1 cellular context compared by ENCODE assay signal in the genomic region with DNA sequence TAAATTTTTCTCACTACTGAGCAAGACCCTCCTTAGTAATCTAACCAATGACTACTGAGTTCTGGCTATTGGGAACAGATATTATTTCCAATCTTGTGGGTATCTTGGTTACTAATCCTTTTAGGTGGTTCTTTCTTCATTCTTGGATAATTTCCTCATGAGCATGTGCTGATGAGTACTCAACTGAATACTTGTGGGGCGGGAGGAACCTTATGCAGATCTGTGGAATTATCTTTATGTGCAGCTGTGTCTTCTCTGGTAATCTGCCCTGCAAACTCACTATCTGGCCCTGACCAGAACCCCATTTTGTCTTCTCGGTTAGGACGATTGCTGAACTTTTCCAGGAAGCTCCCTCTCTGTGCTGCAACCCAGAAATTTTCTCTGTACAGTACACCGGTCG.
TF ChIP-seq lines count a peak whose summit lies in the region.

No MANE protein-coding gene starts in this region.

TF ChIP-seq in K562, 482 proteins besides CTCF, POLR2A, EP300 and RAD21 (continued from another document and continues in another):
- TF ChIP-seq, protein P1, sequence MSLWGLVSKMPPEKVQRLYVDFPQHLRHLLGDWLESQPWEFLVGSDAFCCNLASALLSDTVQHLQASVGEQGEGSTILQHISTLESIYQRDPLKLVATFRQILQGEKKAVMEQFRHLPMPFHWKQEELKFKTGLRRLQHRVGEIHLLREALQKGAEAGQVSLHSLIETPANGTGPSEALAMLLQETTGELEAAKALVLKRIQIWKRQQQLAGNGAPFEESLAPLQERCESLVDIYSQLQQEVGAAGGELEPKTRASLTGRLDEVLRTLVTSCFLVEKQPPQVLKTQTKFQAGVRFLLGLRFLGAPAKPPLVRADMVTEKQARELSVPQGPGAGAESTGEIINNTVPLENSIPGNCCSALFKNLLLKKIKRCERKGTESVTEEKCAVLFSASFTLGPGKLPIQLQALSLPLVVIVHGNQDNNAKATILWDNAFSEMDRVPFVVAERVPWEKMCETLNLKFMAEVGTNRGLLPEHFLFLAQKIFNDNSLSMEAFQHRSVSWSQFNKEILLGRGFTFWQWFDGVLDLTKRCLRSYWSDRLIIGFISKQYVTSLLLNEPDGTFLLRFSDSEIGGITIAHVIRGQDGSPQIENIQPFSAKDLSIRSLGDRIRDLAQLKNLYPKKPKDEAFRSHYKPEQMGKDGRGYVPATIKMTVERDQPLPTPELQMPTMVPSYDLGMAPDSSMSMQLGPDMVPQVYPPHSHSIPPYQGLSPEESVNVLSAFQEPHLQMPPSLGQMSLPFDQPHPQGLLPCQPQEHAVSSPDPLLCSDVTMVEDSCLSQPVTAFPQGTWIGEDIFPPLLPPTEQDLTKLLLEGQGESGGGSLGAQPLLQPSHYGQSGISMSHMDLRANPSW (CRISPR knock-in tag; IDR thresholded peaks at IDR 0.05) = no peak
- TF ChIP-seq IRF2 (CRISPR knock-in tag; IDR thresholded peaks at IDR 0.05) (no peak), NR2C1 (IDR thresholded peaks at IDR 0.05) (no peak), NR2C1 (tag; IDR thresholded peaks at IDR 0.05) (0 out of 2 replicates have a peak, but pooled peaks have one; percentile 34), HNRNPLL (IDR thresholded peaks at IDR 0.05; ENCODE audit: low read depth, low read length, poor library complexity, severe bottlenecking) (no peak), GABPB2 (CRISPR knock-in tag; conservative IDR thresholded peaks at IDR 0.05) (no peak), PCBP1 (IDR thresholded peaks at IDR 0.05; ENCODE audit: low read depth, low read length, poor library complexity, severe bottlenecking) (no peak), BHLHE40 (IDR thresholded peaks at IDR 0.05; ENCODE audit: low read length) (peak; percentile 48; the same call in 1 of the 2 replicates), FOXA1 (IDR thresholded peaks at IDR 0.05; ENCODE audit: borderline replicate concordance) (no peak), ZNF277 (CRISPR knock-in tag; IDR thresholded peaks at IDR 0.05; ENCODE audit: borderline replicate concordance) (no peak), ESRRA (IDR thresholded peaks at IDR 0.05; ENCODE audit: borderline replicate concordance, low read depth) (peak; percentile 42; the same call in 1 of the 2 replicates), PATZ1 (CRISPR knock-in tag; IDR thresholded peaks at IDR 0.05; ENCODE audit: borderline replicate concordance) (no peak), MTA1 (IDR thresholded peaks at IDR 0.05; ENCODE audit: borderline replicate concordance) (no peak), ZBTB17 (CRISPR knock-in tag; IDR thresholded peaks at IDR 0.05) (no peak), MCM2 (IDR thresholded peaks at IDR 0.05; ENCODE audit: low read depth) (no peak), POLR2B (IDR thresholded peaks at IDR 0.05; ENCODE audit: low read depth, partially characterized antibody) (no peak), ARID1B (IDR thresholded peaks at IDR 0.05) (peak; percentile 99), ZNF583 (CRISPR knock-in tag; IDR thresholded peaks at IDR 0.05) (no peak), ZNF507 (tag; conservative IDR thresholded peaks at IDR 0.05) (no peak), ZZZ3 (IDR thresholded peaks at IDR 0.05) (no peak), SNRNP70 (optimal IDR thresholded peaks at IDR 0.05; ENCODE audit: low read depth, low read length) (no peak), OTX1 (CRISPR knock-in tag; IDR thresholded peaks at IDR 0.05) (no peak; the same call in 1 of the 2 replicates), SMC3 (conservative IDR thresholded peaks at IDR 0.05; ENCODE audit: insufficient read depth, low read depth, low read length) (no peak), CHCHD3 (CRISPR knock-in tag; IDR thresholded peaks at IDR 0.05) (no peak)
- TF ChIP-seq, protein P2, sequence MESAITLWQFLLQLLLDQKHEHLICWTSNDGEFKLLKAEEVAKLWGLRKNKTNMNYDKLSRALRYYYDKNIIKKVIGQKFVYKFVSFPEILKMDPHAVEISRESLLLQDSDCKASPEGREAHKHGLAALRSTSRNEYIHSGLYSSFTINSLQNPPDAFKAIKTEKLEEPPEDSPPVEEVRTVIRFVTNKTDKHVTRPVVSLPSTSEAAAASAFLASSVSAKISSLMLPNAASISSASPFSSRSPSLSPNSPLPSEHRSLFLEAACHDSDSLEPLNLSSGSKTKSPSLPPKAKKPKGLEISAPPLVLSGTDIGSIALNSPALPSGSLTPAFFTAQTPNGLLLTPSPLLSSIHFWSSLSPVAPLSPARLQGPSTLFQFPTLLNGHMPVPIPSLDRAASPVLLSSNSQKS (CRISPR knock-in tag; IDR thresholded peaks at IDR 0.05) = no peak
- TF ChIP-seq, protein P3, sequence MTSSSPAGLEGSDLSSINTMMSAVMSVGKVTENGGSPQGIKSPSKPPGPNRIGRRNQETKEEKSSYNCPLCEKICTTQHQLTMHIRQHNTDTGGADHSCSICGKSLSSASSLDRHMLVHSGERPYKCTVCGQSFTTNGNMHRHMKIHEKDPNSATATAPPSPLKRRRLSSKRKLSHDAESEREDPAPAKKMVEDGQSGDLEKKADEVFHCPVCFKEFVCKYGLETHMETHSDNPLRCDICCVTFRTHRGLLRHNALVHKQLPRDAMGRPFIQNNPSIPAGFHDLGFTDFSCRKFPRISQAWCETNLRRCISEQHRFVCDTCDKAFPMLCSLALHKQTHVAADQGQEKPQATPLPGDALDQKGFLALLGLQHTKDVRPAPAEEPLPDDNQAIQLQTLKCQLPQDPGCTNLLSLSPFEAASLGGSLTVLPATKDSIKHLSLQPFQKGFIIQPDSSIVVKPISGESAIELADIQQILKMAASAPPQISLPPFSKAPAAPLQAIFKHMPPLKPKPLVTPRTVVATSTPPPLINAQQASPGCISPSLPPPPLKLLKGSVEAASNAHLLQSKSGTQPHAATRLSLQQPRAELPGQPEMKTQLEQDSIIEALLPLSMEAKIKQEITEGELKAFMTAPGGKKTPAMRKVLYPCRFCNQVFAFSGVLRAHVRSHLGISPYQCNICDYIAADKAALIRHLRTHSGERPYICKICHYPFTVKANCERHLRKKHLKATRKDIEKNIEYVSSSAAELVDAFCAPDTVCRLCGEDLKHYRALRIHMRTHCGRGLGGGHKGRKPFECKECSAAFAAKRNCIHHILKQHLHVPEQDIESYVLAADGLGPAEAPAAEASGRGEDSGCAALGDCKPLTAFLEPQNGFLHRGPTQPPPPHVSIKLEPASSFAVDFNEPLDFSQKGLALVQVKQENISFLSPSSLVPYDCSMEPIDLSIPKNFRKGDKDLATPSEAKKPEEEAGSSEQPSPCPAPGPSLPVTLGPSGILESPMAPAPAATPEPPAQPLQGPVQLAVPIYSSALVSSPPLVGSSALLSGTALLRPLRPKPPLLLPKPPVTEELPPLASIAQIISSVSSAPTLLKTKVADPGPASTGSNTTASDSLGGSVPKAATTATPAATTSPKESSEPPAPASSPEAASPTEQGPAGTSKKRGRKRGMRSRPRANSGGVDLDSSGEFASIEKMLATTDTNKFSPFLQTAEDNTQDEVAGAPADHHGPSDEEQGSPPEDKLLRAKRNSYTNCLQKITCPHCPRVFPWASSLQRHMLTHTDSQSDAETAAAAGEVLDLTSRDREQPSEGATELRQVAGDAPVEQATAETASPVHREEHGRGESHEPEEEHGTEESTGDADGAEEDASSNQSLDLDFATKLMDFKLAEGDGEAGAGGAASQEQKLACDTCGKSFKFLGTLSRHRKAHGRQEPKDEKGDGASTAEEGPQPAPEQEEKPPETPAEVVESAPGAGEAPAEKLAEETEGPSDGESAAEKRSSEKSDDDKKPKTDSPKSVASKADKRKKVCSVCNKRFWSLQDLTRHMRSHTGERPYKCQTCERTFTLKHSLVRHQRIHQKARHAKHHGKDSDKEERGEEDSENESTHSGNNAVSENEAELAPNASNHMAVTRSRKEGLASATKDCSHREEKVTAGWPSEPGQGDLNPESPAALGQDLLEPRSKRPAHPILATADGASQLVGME (CRISPR knock-in tag; IDR thresholded peaks at IDR 0.05) = no peak
- TF ChIP-seq, protein P4, sequence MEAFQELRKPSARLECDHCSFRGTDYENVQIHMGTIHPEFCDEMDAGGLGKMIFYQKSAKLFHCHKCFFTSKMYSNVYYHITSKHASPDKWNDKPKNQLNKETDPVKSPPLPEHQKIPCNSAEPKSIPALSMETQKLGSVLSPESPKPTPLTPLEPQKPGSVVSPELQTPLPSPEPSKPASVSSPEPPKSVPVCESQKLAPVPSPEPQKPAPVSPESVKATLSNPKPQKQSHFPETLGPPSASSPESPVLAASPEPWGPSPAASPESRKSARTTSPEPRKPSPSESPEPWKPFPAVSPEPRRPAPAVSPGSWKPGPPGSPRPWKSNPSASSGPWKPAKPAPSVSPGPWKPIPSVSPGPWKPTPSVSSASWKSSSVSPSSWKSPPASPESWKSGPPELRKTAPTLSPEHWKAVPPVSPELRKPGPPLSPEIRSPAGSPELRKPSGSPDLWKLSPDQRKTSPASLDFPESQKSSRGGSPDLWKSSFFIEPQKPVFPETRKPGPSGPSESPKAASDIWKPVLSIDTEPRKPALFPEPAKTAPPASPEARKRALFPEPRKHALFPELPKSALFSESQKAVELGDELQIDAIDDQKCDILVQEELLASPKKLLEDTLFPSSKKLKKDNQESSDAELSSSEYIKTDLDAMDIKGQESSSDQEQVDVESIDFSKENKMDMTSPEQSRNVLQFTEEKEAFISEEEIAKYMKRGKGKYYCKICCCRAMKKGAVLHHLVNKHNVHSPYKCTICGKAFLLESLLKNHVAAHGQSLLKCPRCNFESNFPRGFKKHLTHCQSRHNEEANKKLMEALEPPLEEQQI (IDR thresholded peaks at IDR 0.05) = peak; percentile 98
- TF ChIP-seq, protein P5, sequence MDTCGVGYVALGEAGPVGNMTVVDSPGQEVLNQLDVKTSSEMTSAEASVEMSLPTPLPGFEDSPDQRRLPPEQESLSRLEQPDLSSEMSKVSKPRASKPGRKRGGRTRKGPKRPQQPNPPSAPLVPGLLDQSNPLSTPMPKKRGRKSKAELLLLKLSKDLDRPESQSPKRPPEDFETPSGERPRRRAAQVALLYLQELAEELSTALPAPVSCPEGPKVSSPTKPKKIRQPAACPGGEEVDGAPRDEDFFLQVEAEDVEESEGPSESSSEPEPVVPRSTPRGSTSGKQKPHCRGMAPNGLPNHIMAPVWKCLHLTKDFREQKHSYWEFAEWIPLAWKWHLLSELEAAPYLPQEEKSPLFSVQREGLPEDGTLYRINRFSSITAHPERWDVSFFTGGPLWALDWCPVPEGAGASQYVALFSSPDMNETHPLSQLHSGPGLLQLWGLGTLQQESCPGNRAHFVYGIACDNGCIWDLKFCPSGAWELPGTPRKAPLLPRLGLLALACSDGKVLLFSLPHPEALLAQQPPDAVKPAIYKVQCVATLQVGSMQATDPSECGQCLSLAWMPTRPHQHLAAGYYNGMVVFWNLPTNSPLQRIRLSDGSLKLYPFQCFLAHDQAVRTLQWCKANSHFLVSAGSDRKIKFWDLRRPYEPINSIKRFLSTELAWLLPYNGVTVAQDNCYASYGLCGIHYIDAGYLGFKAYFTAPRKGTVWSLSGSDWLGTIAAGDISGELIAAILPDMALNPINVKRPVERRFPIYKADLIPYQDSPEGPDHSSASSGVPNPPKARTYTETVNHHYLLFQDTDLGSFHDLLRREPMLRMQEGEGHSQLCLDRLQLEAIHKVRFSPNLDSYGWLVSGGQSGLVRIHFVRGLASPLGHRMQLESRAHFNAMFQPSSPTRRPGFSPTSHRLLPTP (IDR thresholded peaks at IDR 0.05; ENCODE audit: borderline replicate concordance, extremely low read depth, insufficient read length) = no peak
- TF ChIP-seq, protein P6, sequence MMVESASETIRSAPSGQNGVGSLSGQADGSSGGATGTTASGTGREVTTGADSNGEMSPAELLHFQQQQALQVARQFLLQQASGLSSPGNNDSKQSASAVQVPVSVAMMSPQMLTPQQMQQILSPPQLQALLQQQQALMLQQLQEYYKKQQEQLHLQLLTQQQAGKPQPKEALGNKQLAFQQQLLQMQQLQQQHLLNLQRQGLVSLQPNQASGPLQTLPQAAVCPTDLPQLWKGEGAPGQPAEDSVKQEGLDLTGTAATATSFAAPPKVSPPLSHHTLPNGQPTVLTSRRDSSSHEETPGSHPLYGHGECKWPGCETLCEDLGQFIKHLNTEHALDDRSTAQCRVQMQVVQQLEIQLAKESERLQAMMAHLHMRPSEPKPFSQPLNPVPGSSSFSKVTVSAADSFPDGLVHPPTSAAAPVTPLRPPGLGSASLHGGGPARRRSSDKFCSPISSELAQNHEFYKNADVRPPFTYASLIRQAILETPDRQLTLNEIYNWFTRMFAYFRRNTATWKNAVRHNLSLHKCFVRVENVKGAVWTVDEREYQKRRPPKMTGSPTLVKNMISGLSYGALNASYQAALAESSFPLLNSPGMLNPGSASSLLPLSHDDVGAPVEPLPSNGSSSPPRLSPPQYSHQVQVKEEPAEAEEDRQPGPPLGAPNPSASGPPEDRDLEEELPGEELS (CRISPR knock-in tag; IDR thresholded peaks at IDR 0.05; ENCODE audit: borderline replicate concordance) = no peak
